Comparison of ENCODE assay signal across 10 cellular contexts in the genomic region with DNA sequence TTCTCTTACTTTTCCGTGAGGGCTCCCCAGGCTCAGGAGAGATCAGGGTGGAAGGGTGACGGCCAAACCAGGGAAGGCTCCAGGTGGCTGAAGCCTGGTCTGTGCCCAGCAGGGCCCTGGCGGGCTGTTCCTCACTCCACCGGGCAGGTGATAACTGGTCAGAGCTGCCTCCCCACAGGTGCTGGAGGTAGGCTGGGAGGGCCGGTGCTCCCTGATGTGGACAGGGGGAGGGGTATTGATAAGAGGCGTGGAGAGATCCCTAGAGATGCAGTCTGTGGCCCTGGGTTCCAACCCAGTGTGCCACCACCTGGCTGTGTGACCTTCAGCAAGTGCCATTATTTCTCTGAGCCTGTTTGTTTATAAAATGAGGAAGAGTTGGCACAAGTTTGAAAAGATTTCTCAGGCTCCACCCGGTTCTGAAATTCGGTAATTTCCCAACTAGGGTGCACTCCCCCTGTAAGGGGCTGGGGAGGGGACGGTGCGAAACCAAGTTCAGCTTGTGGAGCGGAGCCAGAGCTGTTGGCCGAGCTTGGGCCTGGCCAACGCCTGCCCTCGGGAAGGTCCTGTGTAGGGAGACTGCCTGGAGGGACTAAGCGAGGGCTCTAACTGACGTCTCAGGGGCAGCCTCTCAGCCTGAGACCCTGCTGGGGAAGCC. TPM values are rescaled to one million over a fixed set of nuclear protein-coding genes. Genes with fewer than 3 reads are reported as not detected.
A peak's percentile ranks its signal among the peaks of the same experiment; 100 is the strongest.
DNase-seq lines count a peak whose midpoint lies in the region; ATAC-seq, FAIRE-seq and TF ChIP-seq lines count a peak whose summit lies in the region.
"Had no signal": no experiment of that assay in that cellular context is flagged by ENCODE, and none has a peak within 500 bp of the region (broad histone marks: within the 10 kb centered on the region; RNA-seq: fewer than 3 reads in every experiment).

No MANE protein-coding gene starts in this region.

- ATAC-seq in GM19324 (IDR thresholded peaks at IDR 0.05; ENCODE audit: low FRiP score, unreplicated experiment), result no peak
- no peak for ATAC-seq in GM21786 (IDR thresholded peaks at IDR 0.05; ENCODE audit: unreplicated experiment)

- TF ChIP-seq CTCF in mesothelial cell of epicardium (IDR thresholded peaks at IDR 0.05; ENCODE audit: unreplicated experiment), result no peak

- no peaks in the 10 kb centered on the region for H3K36me3 Mint-ChIP-seq in dendritic cell treated with granulocyte-macrophage colony-stimulating factor and Interleukin-4, amounts not matched to agents 40 ng/mL and 50 ng/mL, for 4 days (ENCODE audit: low read depth)
- H3K36me3 Mint-ChIP-seq in mesothelial cell of epicardium, result no peaks in the 10 kb centered on the region

- peak; percentile 49 for TF ChIP-seq POLR2A in GM19193 (IDR thresholded peaks at IDR 0.05; ENCODE audit: extremely low read depth, insufficient read depth, insufficient read length)

- peak overlapping the region; percentile 89 for H3K27ac Mint-ChIP-seq in dendritic cell treated with granulocyte-macrophage colony-stimulating factor and Interleukin-4, amounts not matched to agents 40 ng/mL and 50 ng/mL, for 4 days
- H3K27ac Mint-ChIP-seq in mesothelial cell of epicardium, result peak overlapping the region; percentile 89

- DNase-seq in NCI-H748 (lab: John Stamatoyannopoulos, UW; ENCODE audit: unreplicated experiment) (peak; percentile 50), mesothelial cell of epicardium (ENCODE audit: low spot score in 2 of 2, unreplicated experiment in 2 of 2) (no peak), frontal cortex (ENCODE audit: low spot score in 2 of 2) (no peak), RKO (ENCODE audit: low spot score) (no peak)

- H3K9me3 Mint-ChIP-seq in dendritic cell treated with granulocyte-macrophage colony-stimulating factor and Interleukin-4, amounts not matched to agents 40 ng/mL and 50 ng/mL, for 4 days, result no peaks in the 10 kb centered on the region
- H3K9me3 Mint-ChIP-seq in mesothelial cell of epicardium, result no peaks in the 10 kb centered on the region

- peak overlapping the region; percentile 81 for H3K4me3 Mint-ChIP-seq in dendritic cell treated with granulocyte-macrophage colony-stimulating factor and Interleukin-4, amounts not matched to agents 40 ng/mL and 50 ng/mL, for 4 days
- peak overlapping the region; percentile 87 for H3K4me3 Mint-ChIP-seq in mesothelial cell of epicardium

- no peak for FAIRE-seq in frontal cortex (lab: Jason Lieb, UNC)

- H3K4me1 Mint-ChIP-seq in dendritic cell treated with granulocyte-macrophage colony-stimulating factor and Interleukin-4, amounts not matched to agents 40 ng/mL and 50 ng/mL, for 4 days (ENCODE audit: low read depth), result peaks cover 57% of the 10 kb centered on the region
- peaks cover 22% of the 10 kb centered on the region for H3K4me1 Mint-ChIP-seq in mesothelial cell of epicardium

- intact Hi-C loops in dendritic cell treated with granulocyte-macrophage colony-stimulating factor and Interleukin-4, amounts not matched to agents 40 ng/mL and 50 ng/mL, for 4 days (cut with micrococcal nuclease), result loop anchor here (2.0 kb wide), 1 partner anchor 25 kb away; no protein-coding TSS in a partner anchor

- peaks cover 36% of the 10 kb centered on the region for H3K27me3 Mint-ChIP-seq in dendritic cell treated with granulocyte-macrophage colony-stimulating factor and Interleukin-4, amounts not matched to agents 40 ng/mL and 50 ng/mL, for 4 days
- H3K27me3 Mint-ChIP-seq in mesothelial cell of epicardium (ENCODE audit: low read depth), result peaks cover 23% of the 10 kb centered on the region

RNA-seq across cellular contexts. Expression of gene NR4A1, which starts 1.0 kb away (rescaled TPM):
- 138 to 141 TPM (median 141 TPM) in 3 replicates for total RNA-seq in mesothelial cell of epicardium
- 5.3 TPM for total RNA-seq in frontal cortex

RNA-seq across cellular contexts. Expression of gene ATG101, which starts 19.5 kb away (rescaled TPM):
- 29.4 to 32.8 TPM (median 32.6 TPM) in 3 replicates for total RNA-seq in mesothelial cell of epicardium
- 26.5 TPM for total RNA-seq in frontal cortex

RNA-seq across cellular contexts. Expression of gene SMIM41, which starts 29.3 kb away (rescaled TPM):
- total RNA-seq in mesothelial cell of epicardium (0.16 TPM in 1 of 3 replicates, not detected in the others), frontal cortex (not detected)
- total RNA-seq: activated CD8-positive, alpha-beta memory T cell treated with anti-CD3 and anti-CD28 coated beads for 36 hours; subcutaneous adipose tissue had no signal

RNA-seq across cellular contexts. Expression of gene TAMALIN, which starts 43.5 kb away (rescaled TPM):
- 20.3 to 24.3 TPM (median 22.0 TPM) in 3 replicates for total RNA-seq in mesothelial cell of epicardium
- total RNA-seq in frontal cortex, result 2.4 TPM

Comparison
In these comparisons a context has a peak if more than half of its experiments do, and no peak if none do; other contexts are left out.
1. RNA of gene NR4A1, which starts 1.0 kb away (total RNA-seq): 138 to 141 TPM in mesothelial cell of epicardium; 5.3 TPM in frontal cortex (single experiment); every median in the first group is over 10 times any median in the second.